ENCODE assay signal across 9 cellular contexts in the genomic region with DNA sequence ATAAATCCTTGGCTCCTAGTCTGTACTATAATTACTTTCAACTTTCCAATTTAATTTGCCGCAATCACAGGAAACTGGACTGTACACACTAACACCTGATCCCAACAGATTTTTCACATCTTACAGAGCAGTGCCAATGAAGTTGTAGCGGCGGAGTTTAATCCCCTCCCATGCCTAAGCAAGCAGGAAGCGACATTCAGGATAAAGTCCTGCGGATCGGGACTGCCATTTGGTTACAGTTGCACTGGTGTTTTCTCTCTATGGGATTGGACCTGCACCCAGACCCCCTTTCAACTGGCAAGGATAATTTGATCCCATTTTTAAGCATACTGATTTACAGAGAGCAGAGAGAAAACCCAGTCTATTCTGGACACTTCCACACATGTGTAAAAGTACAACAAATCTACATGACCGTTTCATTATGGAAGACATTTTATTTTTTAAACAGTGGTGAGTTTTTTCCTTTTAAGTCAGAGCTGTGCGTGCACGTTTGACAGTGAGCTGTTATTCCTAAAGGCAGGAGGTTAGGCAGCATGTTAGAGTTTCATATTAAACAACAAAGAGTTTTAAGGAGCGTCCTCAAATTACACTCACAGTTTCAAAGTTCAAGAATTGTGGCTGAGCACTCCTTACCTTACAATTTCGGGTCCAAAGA.
DNase-seq lines count a peak whose midpoint lies in the region; ATAC-seq and TF ChIP-seq lines count a peak whose summit lies in the region.
"Had no signal": no experiment of that assay in that cellular context is flagged by ENCODE, and none has a peak within 500 bp of the region (broad histone marks: within the 10 kb centered on the region; RNA-seq: fewer than 3 reads in every experiment).

No MANE protein-coding gene starts in this region.

- ATAC-seq in Panc1: peak; percentile 38; the same call in 1 of the 2 replicates

- peak overlapping the region; percentile 87 for H3K27ac Mint-ChIP-seq in Caco-2 (ENCODE audit: unreplicated experiment)

- CTCF ChIA-PET in Caco-2 (lab: Charles Lee): no interaction called here
- CTCF ChIA-PET in Panc1 (lab: Charles Lee): no interaction called here

- POLR2A ChIA-PET in Caco-2 (lab: Charles Lee): no interaction called here
- POLR2A ChIA-PET in Panc1 (lab: Charles Lee): no interaction called here

- peaks cover 36% of the 10 kb centered on the region for H3K4me1 Mint-ChIP-seq in Caco-2 (ENCODE audit: low read depth, unreplicated experiment)

- H3K36me3 ChIP-seq in Caco-2 (ENCODE audit: control insufficient read depth, insufficient read depth, low read length): no peaks in the 10 kb centered on the region; the same call in 1 of the 2 replicates
- H3K36me3 ChIP-seq in Panc1 (ENCODE audit: control insufficient read depth, insufficient read depth, low read length): no peaks in the 10 kb centered on the region

- H3K4me3 ChIP-seq in Caco-2 (ENCODE audit: low read depth, low read length): peak overlapping the region; percentile 46
- peak overlapping the region; percentile 41 to 62 for H3K4me3 ChIP-seq in Panc1 (ENCODE audit: low read depth in 2 of 2, low read length in 2 of 2)
- peak overlapping the region; percentile 47 for H3K4me3 ChIP-seq in fibroblast of mammary gland (ENCODE audit: control insufficient read depth, low read depth, low read length)

- H3K27me3 ChIP-seq in Caco-2 (replicated peaks; ENCODE audit: control insufficient read depth, insufficient read depth, low read length) (no peaks in the 10 kb centered on the region), Panc1 (ENCODE audit: control insufficient read depth, insufficient read depth, low read length) (no peaks in the 10 kb centered on the region)

- H3K27ac ChIP-seq in Panc1 (ENCODE audit: low read length): peak overlapping the region; percentile 48; the same call in 1 of the 2 replicates

- TSS peak; percentile 55 for BruUV-seq in Caco-2 (replicated peaks; lab: Mats Ljungman, UMichigan)
- BruUV-seq in Panc1 (replicated peaks; lab: Mats Ljungman, UMichigan): no TSS peak

- H3K9me3 Mint-ChIP-seq in Caco-2 (ENCODE audit: unreplicated experiment): no peaks in the 10 kb centered on the region

- H3K27me3 Mint-ChIP-seq in Caco-2 (ENCODE audit: insufficient read depth, unreplicated experiment): no peaks in the 10 kb centered on the region

- H3K4me1 ChIP-seq in Caco-2 (peaks cover 33% of the 10 kb centered on the region), Panc1 (ENCODE audit: control insufficient read depth, insufficient read depth, low read length) (peaks cover 12% of the 10 kb centered on the region)

- intact Hi-C loops in Caco-2 (cut with micrococcal nuclease; ENCODE audit: unreplicated experiment): loop anchor here (1.0 to 2.0 kb wide), 3 partner anchors 42 to 69 kb away; no protein-coding TSS in a partner anchor
- intact Hi-C loops in Panc1 (cut with micrococcal nuclease; ENCODE audit: unreplicated experiment): no loop called here

- in situ Hi-C loops in Panc1 (cut with HindIII; ENCODE audit: low pct_unique_long_range_greater_than_20kb, low sequenced_read_pairs): no loop called here

- peak overlapping the region; percentile 80 for H3K4me3 Mint-ChIP-seq in Caco-2 (ENCODE audit: unreplicated experiment)

- DNase-seq in Caco-2: peak in 1 of 2 experiments; percentile 15
- no peak for DNase-seq in Panc1 (ENCODE audit: low read depth, low spot score)
- peak; percentile 7 for DNase-seq in fibroblast of mammary gland (ENCODE audit: low read depth)
- DNase-seq in pons (ENCODE audit: low spot score): peak; percentile 51
- DNase-seq in DMS53 treated with DMSO at 0.1 percent for 48 hours (lab: John Stamatoyannopoulos, UW; ENCODE audit: unreplicated experiment): no peak
- DNase-seq in NCI-H1048 (lab: John Stamatoyannopoulos, UW): no peak
- no peak for DNase-seq in activated CD8-positive, alpha-beta memory T cell treated with anti-CD3 and anti-CD28 coated beads, Interleukin-2, amount 50 U/mL, for 48 hours
- no peak for DNase-seq in NCI-H1930 (lab: John Stamatoyannopoulos, UW)
- DNase-seq: glutamatergic neuron had no signal

- peaks cover 6% of the 10 kb centered on the region for H3K36me3 Mint-ChIP-seq in Caco-2 (ENCODE audit: insufficient read depth, unreplicated experiment)

- H3K9me3 ChIP-seq in Caco-2: no peaks in the 10 kb centered on the region
- H3K9me3 ChIP-seq in Panc1 (ENCODE audit: control insufficient read depth, insufficient read depth, low read depth, low read length): no peaks in the 10 kb centered on the region

- TF ChIP-seq CTCF in Caco-2 (IDR thresholded peaks at IDR 0.05; ENCODE audit: insufficient read depth in 1 of 2, low read depth in 1 of 2, low read length in 1 of 2, severe bottlenecking in 1 of 2, unreplicated experiment in 1 of 2) (no peak), Panc1 (IDR thresholded peaks at IDR 0.05) (no peak), fibroblast of mammary gland (conservative IDR thresholded peaks at IDR 0.05; ENCODE audit: control insufficient read depth, insufficient read depth, low read depth, low read length) (no peak)

Comparison
In these comparisons a context has a peak if more than half of its experiments do, and no peak if none do; other contexts are left out.
1. DNase-seq: peak in fibroblast of mammary gland (single experiment) and pons (single experiment); none in Panc1 (single experiment), DMS53 treated with DMSO at 0.1 percent for 48 hours (single experiment), NCI-H1048 (single experiment), activated CD8-positive, alpha-beta memory T cell treated with anti-CD3 and anti-CD28 coated beads, Interleukin-2, amount 50 U/mL, for 48 hours (single experiment) and NCI-H1930 (0 of 2).
2. Peak in every context shown above with its lines, with median percentiles within 50 percentile points of each other: H3K4me3 ChIP-seq.